Comparison of ENCODE assay signal across 16 cellular contexts in genomic region chr6:138087549-138087948, GRCh38. TPM values are rescaled to one million over a fixed set of nuclear protein-coding genes. Genes with fewer than 3 reads are reported as not detected.
DNase-seq lines count a peak whose midpoint lies in the region; ATAC-seq and TF ChIP-seq lines count a peak whose summit lies in the region.
"Had no signal": no experiment of that assay in that cellular context is flagged by ENCODE, and none has a peak within 500 bp of the region (broad histone marks: within the 10 kb centered on the region; RNA-seq: fewer than 3 reads in every experiment).

No MANE protein-coding gene starts in this region.

- TF ChIP-seq CTCF in brain microvascular endothelial cell (IDR thresholded peaks at IDR 0.05; ENCODE audit: low read depth, low read length, missing control alignments) = no peak

- H3K4me1 ChIP-seq in mesendoderm (ENCODE audit: control insufficient read depth, low read depth, low read length) = peaks cover 18% of the 10 kb centered on the region
- H3K4me1 ChIP-seq: parathyroid adenoma had no signal

- no peak overlapping the region for H3K4me2 ChIP-seq in mesendoderm (ENCODE audit: low read length)

- no peaks in the 10 kb centered on the region for H3K4me1 Mint-ChIP-seq in immature natural killer cell
- H3K4me1 Mint-ChIP-seq: stimulated activated naive B cell treated with anti-CD40 and anti-IgM and Interleukin-4, amounts not matched to agents 10 μg/mL and 1 μg/mL and 100 μg/mL, for 72 hours had no signal

- H4K8ac ChIP-seq in mesendoderm (ENCODE audit: low read depth, low read length) = no peak overlapping the region

- H3K36me3 Mint-ChIP-seq in immature natural killer cell = no peaks in the 10 kb centered on the region
- H3K36me3 Mint-ChIP-seq: stimulated activated naive B cell treated with anti-CD40 and anti-IgM and Interleukin-4, amounts not matched to agents 10 μg/mL and 1 μg/mL and 100 μg/mL, for 72 hours had no signal

- in situ Hi-C loops in brain microvascular endothelial cell (cut with HindIII; ENCODE audit: low pct_ligation_motif_present, low sequenced_read_pairs) = no loop called here

- peak overlapping the region; percentile 35 for H3K18ac ChIP-seq in mesendoderm (ENCODE audit: low read length)

- peak overlapping the region; percentile 4 for H2BK5ac ChIP-seq in mesendoderm (ENCODE audit: low read length)

- H3K9me3 Mint-ChIP-seq in immature natural killer cell = no peaks in the 10 kb centered on the region
- H3K9me3 Mint-ChIP-seq: effector memory CD8-positive, alpha-beta T cell; stimulated activated naive B cell treated with anti-CD40 and anti-IgM and Interleukin-4, amounts not matched to agents 10 μg/mL and 1 μg/mL and 100 μg/mL, for 72 hours had no signal

- no CpG with 5 or more reads among the region's 2 CpGs for WGBS in mesendoderm (ENCODE audit: extremely low coverage, insufficient coverage, low lambda C conversion rate)

- peaks cover 0 to 3% (median 2%) of the 10 kb centered on the region in 3 donors for H3K27me3 Mint-ChIP-seq in immature natural killer cell (ENCODE audit: low read depth in 3 of 3)

- no peak overlapping the region for H4K5ac ChIP-seq in mesendoderm (ENCODE audit: low read length)

- peak; percentile 26 for DNase-seq in DMS79 (lab: John Stamatoyannopoulos, UW)
- peak; percentile 56 to 86 for DNase-seq in NCI-H1930 (lab: John Stamatoyannopoulos, UW)
- DNase-seq in brain microvascular endothelial cell = peak; percentile 22
- DNase-seq in mesendoderm = peak; percentile 88
- no peak for DNase-seq in immature natural killer cell
- DNase-seq: activated T-cell treated with anti-CD3 and anti-CD28 coated beads, Interleukin-2, amount 50 U/mL, for 1 hour; anterior cingulate cortex; effector memory CD8-positive, alpha-beta T cell; heart right ventricle; RPMI8226; stimulated activated CD4-positive, alpha-beta T cell treated with anti-CD3 and anti-CD28 coated beads, Interleukin-2, amount 100 ng/mL, for 24 hours; stimulated activated naive B cell treated with anti-CD40 and anti-IgM and Interleukin-4, amounts not matched to agents 10 μg/mL and 1 μg/mL and 100 μg/mL, for 72 hours had no signal

- no peak overlapping the region for H3K27ac Mint-ChIP-seq in immature natural killer cell
- H3K27ac Mint-ChIP-seq: effector memory CD8-positive, alpha-beta T cell; stimulated activated naive B cell treated with anti-CD40 and anti-IgM and Interleukin-4, amounts not matched to agents 10 μg/mL and 1 μg/mL and 100 μg/mL, for 72 hours had no signal

- peak overlapping the region; percentile 4 for H3K56ac ChIP-seq in mesendoderm (ENCODE audit: low read length)

- H3K36me3 ChIP-seq in brain microvascular endothelial cell (replicated peaks) (no peaks in the 10 kb centered on the region), mesendoderm (ENCODE audit: control insufficient read depth, insufficient read depth, low read length) (no peaks in the 10 kb centered on the region)

- H3K79me1 ChIP-seq in mesendoderm (ENCODE audit: low read length) = no peaks in the 10 kb centered on the region

- no peak overlapping the region for H3K9ac ChIP-seq in mesendoderm (ENCODE audit: low read length)
- H3K9ac ChIP-seq: parathyroid adenoma had no signal

- ATAC-seq in GM18907 (IDR thresholded peaks at IDR 0.05; ENCODE audit: unreplicated experiment) (no peak), GM21619 (IDR thresholded peaks at IDR 0.05; ENCODE audit: unreplicated experiment) (no peak), GM18858 (IDR thresholded peaks at IDR 0.05; ENCODE audit: unreplicated experiment) (no peak)
- ATAC-seq: effector memory CD8-positive, alpha-beta T cell; stimulated activated naive B cell treated with anti-CD40 and anti-IgM and Interleukin-4, amounts not matched to agents 10 μg/mL and 1 μg/mL and 100 μg/mL, for 72 hours had no signal

- no peak overlapping the region for H3K4me3 Mint-ChIP-seq in immature natural killer cell
- H3K4me3 Mint-ChIP-seq: effector memory CD8-positive, alpha-beta T cell; stimulated activated naive B cell treated with anti-CD40 and anti-IgM and Interleukin-4, amounts not matched to agents 10 μg/mL and 1 μg/mL and 100 μg/mL, for 72 hours had no signal

- no peak overlapping the region for H3K23ac ChIP-seq in mesendoderm (ENCODE audit: low read length)

- H3K27ac ChIP-seq in brain microvascular endothelial cell (peak overlapping the region; percentile 29), mesendoderm (ENCODE audit: low read depth, low read length) (peak overlapping the region; percentile 71)
- H3K27ac ChIP-seq: heart right ventricle, parathyroid adenoma had no signal

- H3K27me3 ChIP-seq in brain microvascular endothelial cell (replicated peaks) (no peaks in the 10 kb centered on the region), mesendoderm (ENCODE audit: insufficient read depth, low read length, poor library complexity) (no peaks in the 10 kb centered on the region)
- H3K27me3 ChIP-seq: heart right ventricle had no signal

- H3K79me2 ChIP-seq in mesendoderm (ENCODE audit: control insufficient read depth, insufficient read depth, low read length) = no peaks in the 10 kb centered on the region
- H3K79me2 ChIP-seq: parathyroid adenoma had no signal

- no peak overlapping the region for H3K4me3 ChIP-seq in brain microvascular endothelial cell (ENCODE audit: low read depth, low read length)
- no peak overlapping the region for H3K4me3 ChIP-seq in mesendoderm (ENCODE audit: low read length)
- H3K4me3 ChIP-seq: heart right ventricle had no signal

- no peak overlapping the region for H3K4ac ChIP-seq in mesendoderm (ENCODE audit: low read depth, low read length)

- H2BK15ac ChIP-seq in mesendoderm (replicated peaks; ENCODE audit: low read depth) = peak overlapping the region; percentile 92

- no peak overlapping the region for H2BK120ac ChIP-seq in mesendoderm (ENCODE audit: low read depth, low read length)

- H2AK5ac ChIP-seq in mesendoderm (ENCODE audit: low read length) = no peak overlapping the region

RNA-seq across cellular contexts. Expression of gene PERP, which starts 19.7 kb away (rescaled TPM):
- 82.2 TPM for polyA plus RNA-seq in mesendoderm (2013, experiment 1 of 2)
- 82.8 TPM for polyA plus RNA-seq in mesendoderm (2013, experiment 2 of 2)
- under 1 TPM in 2 of 3 donors, not detected in 1; 0.46 to 0.92 TPM for polyA plus RNA-seq in immature natural killer cell

Comparison
In these comparisons a context has a peak if more than half of its experiments do, and no peak if none do; other contexts are left out.
1. DNase-seq: peak in DMS79 (single experiment), NCI-H1930 (2 of 2), brain microvascular endothelial cell (single experiment) and mesendoderm (single experiment); none in immature natural killer cell (0 of 3).